8 cellular contexts compared by ENCODE assay signal in genomic region chr3:28349397-28350000, GRCh38. TPM values are rescaled to one million over a fixed set of nuclear protein-coding genes. Genes with fewer than 3 reads are reported as not detected.
DNase-seq lines count a peak whose midpoint lies in the region; ATAC-seq lines count a peak whose summit lies in the region.

No MANE protein-coding gene starts in this region.

- no peaks in the 10 kb centered on the region for H3K27me3 ChIP-seq in iPS-18a (ENCODE audit: control insufficient read depth, insufficient read depth, low read length)

- H3K4me3 Mint-ChIP-seq in stimulated activated naive B cell treated with anti-CD40 and anti-IgM and Interleukin-4, amounts not matched to agents 10 μg/mL and 1 μg/mL and 100 μg/mL, for 72 hours = peak overlapping the region; percentile 97 to 98

- peaks cover 13% of the 10 kb centered on the region for H3K4me1 ChIP-seq in iPS-18a (ENCODE audit: control insufficient read depth, low read depth, low read length)

- ATAC-seq in activated naive CD4-positive, alpha-beta T cell treated with anti-CD3 and anti-CD28 coated beads, Interleukin-2, amount 50 U/mL, for 72 hours = peak; percentile 0
- ATAC-seq in stimulated activated naive B cell treated with anti-CD40 and anti-IgM and Interleukin-4, amounts not matched to agents 10 μg/mL and 1 μg/mL and 100 μg/mL, for 72 hours (replicated peaks) = no peak
- ATAC-seq in HG02571 (IDR thresholded peaks at IDR 0.05; ENCODE audit: unreplicated experiment) = no peak

- peaks cover 9 to 11% of the 10 kb centered on the region in 2 donors for H3K9me3 Mint-ChIP-seq in activated naive CD4-positive, alpha-beta T cell treated with anti-CD3 and anti-CD28 coated beads, Interleukin-2, amount 50 U/mL, for 72 hours
- H3K9me3 Mint-ChIP-seq in stimulated activated naive B cell treated with anti-CD40 and anti-IgM and Interleukin-4, amounts not matched to agents 10 μg/mL and 1 μg/mL and 100 μg/mL, for 72 hours = peaks cover 2 to 5% of the 10 kb centered on the region in 2 donors

- H3K4me3 ChIP-seq in iPS-18a (ENCODE audit: low read length) = peak overlapping the region; percentile 85

- no peaks in the 10 kb centered on the region for H3K27me3 Mint-ChIP-seq in stimulated activated naive B cell treated with anti-CD40 and anti-IgM and Interleukin-4, amounts not matched to agents 10 μg/mL and 1 μg/mL and 100 μg/mL, for 72 hours

- no peaks in the 10 kb centered on the region for H3K36me3 ChIP-seq in iPS-18a (ENCODE audit: control insufficient read depth, low read depth, low read length)

- DNase-seq in NCI-H2081 (lab: John Stamatoyannopoulos, UW) (peak; percentile 58 to 83), NCI-H2081 treated with DMSO at 0.1 percent for 48 hours (lab: John Stamatoyannopoulos, UW) (no peak), HuH-7.5 (ENCODE audit: low spot score) (peak; percentile 19), ACHN (no peak)
- no peak for DNase-seq in activated naive CD4-positive, alpha-beta T cell treated with anti-CD3 and anti-CD28 coated beads, Interleukin-2, amount 50 U/mL, for 72 hours (ENCODE audit: low spot score in 2 of 2)
- no peak for DNase-seq in stimulated activated naive B cell treated with anti-CD40 and anti-IgM and Interleukin-4, amounts not matched to agents 10 μg/mL and 1 μg/mL and 100 μg/mL, for 72 hours

- H3K4me1 Mint-ChIP-seq in stimulated activated naive B cell treated with anti-CD40 and anti-IgM and Interleukin-4, amounts not matched to agents 10 μg/mL and 1 μg/mL and 100 μg/mL, for 72 hours = peaks cover 6 to 28% of the 10 kb centered on the region in 2 donors

- H3K27ac ChIP-seq in iPS-18a (ENCODE audit: low read length) = peak overlapping the region; percentile 78

- peak overlapping the region; percentile 99 to 100 for H3K27ac Mint-ChIP-seq in activated naive CD4-positive, alpha-beta T cell treated with anti-CD3 and anti-CD28 coated beads, Interleukin-2, amount 50 U/mL, for 72 hours
- peak overlapping the region; percentile 99 for H3K27ac Mint-ChIP-seq in stimulated activated naive B cell treated with anti-CD40 and anti-IgM and Interleukin-4, amounts not matched to agents 10 μg/mL and 1 μg/mL and 100 μg/mL, for 72 hours

- no peaks in the 10 kb centered on the region for H3K9me3 ChIP-seq in iPS-18a (ENCODE audit: control insufficient read depth, low read depth, low read length)

- peaks cover 32 to 44% of the 10 kb centered on the region in 2 donors for H3K36me3 Mint-ChIP-seq in activated naive CD4-positive, alpha-beta T cell treated with anti-CD3 and anti-CD28 coated beads, Interleukin-2, amount 50 U/mL, for 72 hours
- H3K36me3 Mint-ChIP-seq in stimulated activated naive B cell treated with anti-CD40 and anti-IgM and Interleukin-4, amounts not matched to agents 10 μg/mL and 1 μg/mL and 100 μg/mL, for 72 hours = peaks cover 15 to 19% of the 10 kb centered on the region in 2 donors

- H3K9ac ChIP-seq in iPS-18a (ENCODE audit: low read length) = peak overlapping the region; percentile 84

- in situ Hi-C loops in ACHN (cut with HindIII; ENCODE audit: low pct_ligation_motif_present, low pct_unique_long_range_greater_than_20kb, low sequenced_read_pairs) = no loop called here

RNA-seq across cellular contexts. Expression of gene AZI2, which starts 0.9 kb away (rescaled TPM):
- total RNA-seq in activated naive CD4-positive, alpha-beta T cell treated with anti-CD3 and anti-CD28 coated beads, Interleukin-2, amount 50 U/mL, for 72 hours = 10 to 100 TPM; 21.8 to 62.1 TPM

RNA-seq across cellular contexts. Expression of gene ZCWPW2, which starts 1.0 kb away (rescaled TPM):
- total RNA-seq in activated naive CD4-positive, alpha-beta T cell treated with anti-CD3 and anti-CD28 coated beads, Interleukin-2, amount 50 U/mL, for 72 hours = under 1 TPM in 1 of 2 donors, not detected in 1; 0.45 TPM

Comparison
In these comparisons a context has a peak if more than half of its experiments do, and no peak if none do; other contexts are left out.
1. DNase-seq: peak in NCI-H2081 (2 of 2) and HuH-7.5 (single experiment); none in NCI-H2081 treated with DMSO at 0.1 percent for 48 hours (single experiment), activated naive CD4-positive, alpha-beta T cell treated with anti-CD3 and anti-CD28 coated beads, Interleukin-2, amount 50 U/mL, for 72 hours (0 of 2), stimulated activated naive B cell treated with anti-CD40 and anti-IgM and Interleukin-4, amounts not matched to agents 10 μg/mL and 1 μg/mL and 100 μg/mL, for 72 hours (single experiment) and ACHN (single experiment).
2. ATAC-seq: peak in activated naive CD4-positive, alpha-beta T cell treated with anti-CD3 and anti-CD28 coated beads, Interleukin-2, amount 50 U/mL, for 72 hours (2 of 2); none in stimulated activated naive B cell treated with anti-CD40 and anti-IgM and Interleukin-4, amounts not matched to agents 10 μg/mL and 1 μg/mL and 100 μg/mL, for 72 hours (0 of 2) and HG02571 (single experiment).